In the genomic region with DNA sequence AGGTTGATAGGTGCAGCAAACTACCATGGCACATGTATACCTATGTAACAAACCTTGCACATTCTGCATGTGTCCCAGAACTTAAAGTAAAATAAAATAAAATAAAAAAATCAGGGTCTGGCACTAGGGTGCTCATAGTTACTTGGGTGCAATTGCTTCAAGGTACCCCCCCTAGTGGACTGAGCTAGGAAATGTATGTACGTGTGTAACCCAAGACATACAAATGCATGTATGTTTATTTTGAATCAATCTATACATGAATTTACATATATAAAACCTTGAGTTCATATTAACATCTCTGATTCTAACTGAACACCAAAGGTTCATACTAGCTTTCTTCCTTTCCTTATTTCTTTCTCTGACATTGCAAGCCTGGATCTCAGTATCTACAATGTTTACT, we compare ENCODE assay signal across 9 cellular contexts. TPM values are rescaled to one million over a fixed set of nuclear protein-coding genes. Genes with fewer than 3 reads are reported as not detected.
DNase-seq lines count a peak whose midpoint lies in the region; ATAC-seq, FAIRE-seq and TF ChIP-seq lines count a peak whose summit lies in the region.
"Had no signal": no experiment of that assay in that cellular context is flagged by ENCODE, and none has a peak within 500 bp of the region (broad histone marks: within the 10 kb centered on the region; RNA-seq: fewer than 3 reads in every experiment).

No MANE protein-coding gene starts in this region.

- H3K36me3 ChIP-seq in PC-9 (ENCODE audit: low read depth): no peaks in the 10 kb centered on the region; the same call in 1 of the 2 replicates

- no peak overlapping the region for H3K27ac ChIP-seq in PC-9

- H3K9me3 ChIP-seq in PC-9 (ENCODE audit: insufficient read depth, low read depth): no peaks in the 10 kb centered on the region

- no peak overlapping the region for H3K4me3 Mint-ChIP-seq in stimulated activated naive CD8-positive, alpha-beta T cell treated with anti-CD3 and anti-CD28 coated beads, Interleukin-15, amount 100 ng/mL, for 72 hours

- ATAC-seq in stimulated activated naive CD8-positive, alpha-beta T cell treated with anti-CD3 and anti-CD28 coated beads, Interleukin-15, amount 100 ng/mL, for 72 hours: peak; percentile 54
- ATAC-seq in stimulated activated naive CD8-positive, alpha-beta T cell treated with anti-CD3 and anti-CD28 coated beads, Interleukin-15, Interleukin-2, amounts not matched to agents 100 U/mL and 50 U/mL, for 24 hours: no peak
- ATAC-seq in GM21390 (IDR thresholded peaks at IDR 0.05; ENCODE audit: unreplicated experiment) (no peak), HG02798 (IDR thresholded peaks at IDR 0.05; ENCODE audit: poor library complexity, unreplicated experiment) (no peak), HG03520 (IDR thresholded peaks at IDR 0.05; ENCODE audit: unreplicated experiment) (no peak)

- H3K27me3 ChIP-seq in PC-9 (ENCODE audit: insufficient read depth, low read depth): no peaks in the 10 kb centered on the region

- DNase-seq in stimulated activated naive CD8-positive, alpha-beta T cell treated with anti-CD3 and anti-CD28 coated beads, Interleukin-15, amount 100 ng/mL, for 72 hours: no peak
- DNase-seq in stimulated activated naive CD8-positive, alpha-beta T cell treated with anti-CD3 and anti-CD28 coated beads, Interleukin-15, Interleukin-2, amounts not matched to agents 100 U/mL and 50 U/mL, for 24 hours: no peak
- no peak for DNase-seq in PC-9
- DNase-seq in fibroblast of pulmonary artery (ENCODE audit: low read depth): peak; percentile 24
- DNase-seq in D721Med (ENCODE audit: insufficient read length, low spot score): no peak
- DNase-seq: SHP77 treated with DMSO at 0.1 percent for 48 hours had no signal

- intact Hi-C loops in PC-9 (cut with micrococcal nuclease; ENCODE audit: unreplicated experiment): no loop called here

- H3K4me1 ChIP-seq in PC-9 (replicated peaks; ENCODE audit: insufficient read depth): no peaks in the 10 kb centered on the region

- H3K27ac Mint-ChIP-seq in stimulated activated naive CD8-positive, alpha-beta T cell treated with anti-CD3 and anti-CD28 coated beads, Interleukin-15, amount 100 ng/mL, for 72 hours: no peak overlapping the region

- H3F3A ChIP-seq in PC-9 (ENCODE audit: insufficient read depth, low read depth): peaks cover 3% of the 10 kb centered on the region; the same call in 1 of the 2 replicates

- no peak overlapping the region for H2AFZ ChIP-seq in PC-9

- no peaks in the 10 kb centered on the region for H3K9me3 Mint-ChIP-seq in stimulated activated naive CD8-positive, alpha-beta T cell treated with anti-CD3 and anti-CD28 coated beads, Interleukin-15, amount 100 ng/mL, for 72 hours

- FAIRE-seq in D721Med (lab: Jason Lieb, UNC): no peak

- TF ChIP-seq CTCF in PC-9 (conservative IDR thresholded peaks at IDR 0.05) (peak; percentile 46; the same call in 1 of the 2 replicates), fibroblast of pulmonary artery (IDR thresholded peaks at IDR 0.05; ENCODE audit: low read length, missing control alignments) (peak; percentile 39), D721Med (IDR thresholded peaks at IDR 0.05; ENCODE audit: insufficient read depth, missing control alignments) (no peak)

- BruUV-seq in PC-9 (replicated peaks; lab: Mats Ljungman, UMichigan): no TSS peak

- CTCF ChIA-PET in PC-9 (lab: Charles Lee): interaction anchor here (0.6 kb wide), 3 partner anchors 11 to 331 kb away, joined by 4 to 6 read pairs (median 5); no protein-coding TSS in a partner anchor

- POLR2A ChIA-PET in PC-9 (lab: Charles Lee; ENCODE audit: unreplicated experiment): no interaction called here

- H3K79me2 ChIP-seq in PC-9 (ENCODE audit: low read depth): no peaks in the 10 kb centered on the region

- H3K4me2 ChIP-seq in PC-9: no peak overlapping the region

- H4K20me1 ChIP-seq in PC-9 (ENCODE audit: insufficient read depth): no peaks in the 10 kb centered on the region

- H3K4me3 ChIP-seq in PC-9: no peak overlapping the region
- no peak overlapping the region for H3K4me3 ChIP-seq in fibroblast of pulmonary artery (replicated peaks; ENCODE audit: low read depth, low read length)

- no peaks in the 10 kb centered on the region for H3K9me2 ChIP-seq in PC-9 (ENCODE audit: insufficient read depth)

- H3K27me3 Mint-ChIP-seq in stimulated activated naive CD8-positive, alpha-beta T cell treated with anti-CD3 and anti-CD28 coated beads, Interleukin-15, amount 100 ng/mL, for 72 hours: no peaks in the 10 kb centered on the region

- H3K4me1 Mint-ChIP-seq in stimulated activated naive CD8-positive, alpha-beta T cell treated with anti-CD3 and anti-CD28 coated beads, Interleukin-15, amount 100 ng/mL, for 72 hours: peaks cover 26% of the 10 kb centered on the region

RNA-seq across cellular contexts. Expression of a gene that starts 51.5 kb away (rescaled TPM):
- total RNA-seq in PC-9 (2021): 13.1 and 15.4 TPM in 2 replicates

RNA-seq across cellular contexts. Expression of a gene that starts 52.0 kb away (rescaled TPM):
- total RNA-seq in PC-9 (2021): 45.8 and 46.0 TPM in 2 replicates
